ENCODE assay signal across 16 cellular contexts in genomic region chr10:103578782-103579382, GRCh38.
DNase-seq lines count a peak whose midpoint lies in the region; ATAC-seq, FAIRE-seq and TF ChIP-seq lines count a peak whose summit lies in the region.
"Had no signal": no experiment of that assay in that cellular context is flagged by ENCODE, and none has a peak within 500 bp of the region (broad histone marks: within the 10 kb centered on the region; RNA-seq: fewer than 3 reads in every experiment).

No MANE protein-coding gene starts in this region.

- DNase-seq in NCI-H1092 treated with DMSO at 0.1 percent for 48 hours (lab: John Stamatoyannopoulos, UW): peak; percentile 23
- DNase-seq in NCI-H1092 (lab: John Stamatoyannopoulos, UW): no peak
- DNase-seq in colonic mucosa: peak; percentile 80
- peak; percentile 61 for DNase-seq in small intestine
- DNase-seq in NCI-H82 treated with DMSO at 0.1 percent for 48 hours (lab: John Stamatoyannopoulos, UW; ENCODE audit: unreplicated experiment): no peak
- DNase-seq: central memory CD4-positive, alpha-beta T cell; sigmoid colon; T1000; testis had no signal

- TF ChIP-seq CTCF in colonic mucosa (IDR thresholded peaks at IDR 0.05): no peak

- ATAC-seq in HG03135 (IDR thresholded peaks at IDR 0.05; ENCODE audit: unreplicated experiment) (peak; percentile 64), GM18511 (IDR thresholded peaks at IDR 0.05; ENCODE audit: unreplicated experiment) (no peak), HG03442 (IDR thresholded peaks at IDR 0.05; ENCODE audit: unreplicated experiment) (no peak)
- ATAC-seq: activated naive CD4-positive, alpha-beta T cell treated with anti-CD3 and anti-CD28 coated beads, Interleukin-2, amount 50 U/mL, for 72 hours; Panc1 had no signal

- intact Hi-C loops in colonic mucosa (cut with DNase I): no loop called here

- H3K9ac ChIP-seq in colonic mucosa (ENCODE audit: low read depth in 2 of 2, low read length in 2 of 2): peak overlapping the region in 1 of 2 donors; percentile 26

- no peaks in the 10 kb centered on the region for H3K27me3 ChIP-seq in colonic mucosa
- no peaks in the 10 kb centered on the region for H3K27me3 ChIP-seq in small intestine (ENCODE audit: control insufficient read depth in 2 of 2, insufficient read depth in 2 of 2, low read length in 2 of 2)
- H3K27me3 ChIP-seq: testis had no signal

- H3K9me3 ChIP-seq in colonic mucosa (no peaks in the 10 kb centered on the region), small intestine (ENCODE audit: control insufficient read depth, low read depth) (no peaks in the 10 kb centered on the region)
- H3K9me3 ChIP-seq: sigmoid colon, testis had no signal

- 15 to 60% (median 35%) methylated on average over 15 of the region's 15 CpGs for WGBS in small intestine, 3 donors

- H3K4me1 ChIP-seq in colonic mucosa (peaks cover 5% of the 10 kb centered on the region), small intestine (ENCODE audit: control insufficient read depth in 2 of 2, insufficient read depth in 1 of 2, low read depth in 1 of 2, low read length in 1 of 2) (no peaks in the 10 kb centered on the region)
- H3K4me1 ChIP-seq: testis had no signal

- H3K4me3 ChIP-seq in colonic mucosa: no peak overlapping the region
- H3K4me3 ChIP-seq in small intestine (ENCODE audit: low read depth in 1 of 2, low read length in 2 of 2): no peak overlapping the region
- H3K4me3 ChIP-seq: sigmoid colon, testis had no signal

- H3K36me3 ChIP-seq in colonic mucosa (no peaks in the 10 kb centered on the region), small intestine (ENCODE audit: control insufficient read depth in 2 of 2, insufficient read depth in 2 of 2, low read length in 2 of 2) (no peaks in the 10 kb centered on the region)
- H3K36me3 ChIP-seq: sigmoid colon had no signal

- H3K27ac ChIP-seq in colonic mucosa: peak overlapping the region; percentile 56
- no peak overlapping the region for H3K27ac ChIP-seq in small intestine (ENCODE audit: low read depth in 1 of 2, low read length in 1 of 2)
- H3K27ac ChIP-seq: 22Rv1, epithelial cell of prostate, sigmoid colon, testis had no signal

- no peak for FAIRE-seq in small intestine (lab: Jason Lieb, UNC)

Comparison
In these comparisons a context has a peak if more than half of its experiments do, and no peak if none do; other contexts are left out.
1. DNase-seq: peak in NCI-H1092 treated with DMSO at 0.1 percent for 48 hours (single experiment), colonic mucosa (single experiment) and small intestine (single experiment); none in NCI-H1092 (single experiment) and NCI-H82 treated with DMSO at 0.1 percent for 48 hours (single experiment).